ENCODE assay signal across 11 cellular contexts in the genomic region with DNA sequence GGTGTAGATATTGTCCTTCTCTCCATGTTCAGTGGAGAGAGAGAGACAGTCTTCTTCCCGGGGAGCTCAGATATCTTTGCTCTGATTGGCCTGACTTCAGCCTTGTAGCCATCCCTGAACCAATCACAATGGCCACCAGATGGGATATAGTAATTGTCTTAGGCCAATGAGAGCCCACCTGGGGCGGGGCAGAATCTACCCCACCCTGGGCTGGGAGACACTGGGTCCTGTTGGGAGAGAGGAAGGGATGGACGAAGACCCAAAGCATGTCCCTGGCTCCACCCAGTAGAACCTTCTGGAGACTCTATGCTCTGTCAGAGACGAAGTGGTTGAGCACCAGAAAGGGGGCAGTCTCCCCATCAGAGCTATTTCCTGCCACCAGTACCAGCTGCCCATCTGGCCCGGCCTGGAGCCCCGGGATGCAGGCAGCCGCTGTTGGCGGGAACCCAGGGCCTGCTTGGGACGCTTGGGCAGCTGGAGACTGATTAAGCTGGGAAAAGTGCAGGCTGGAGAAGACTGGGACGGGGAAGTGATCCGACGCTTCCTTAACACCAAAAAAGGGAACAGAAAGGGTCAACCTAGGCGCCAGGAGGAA. TPM values are rescaled to one million over a fixed set of nuclear protein-coding genes. Genes with fewer than 3 reads are reported as not detected.
DNase-seq lines count a peak whose midpoint lies in the region; ATAC-seq and TF ChIP-seq lines count a peak whose summit lies in the region.
"Had no signal": no experiment of that assay in that cellular context is flagged by ENCODE, and none has a peak within 500 bp of the region (broad histone marks: within the 10 kb centered on the region; RNA-seq: fewer than 3 reads in every experiment).

No MANE protein-coding gene starts in this region.

- H3K4me2 ChIP-seq in SK-N-SH, result no peak overlapping the region

- TF ChIP-seq EP300 in SK-N-SH (IDR thresholded peaks at IDR 0.05; ENCODE audit: borderline replicate concordance in 1 of 2, low read depth in 1 of 2, low read length in 1 of 2) (no peak), upper lobe of left lung (IDR thresholded peaks at IDR 0.05) (no peak)

- H3K36me3 Mint-ChIP-seq in stimulated activated memory B cell treated with anti-CD40 and anti-IgM and Interleukin-4, amounts not matched to agents 10 μg/mL and 1 μg/mL and 100 μg/mL, for 72 hours, result no peaks in the 10 kb centered on the region

- H4K20me1 ChIP-seq in SK-N-SH (ENCODE audit: insufficient read depth), result no peaks in the 10 kb centered on the region

- H3K27me3 Mint-ChIP-seq in stimulated activated memory B cell treated with anti-CD40 and anti-IgM and Interleukin-4, amounts not matched to agents 10 μg/mL and 1 μg/mL and 100 μg/mL, for 72 hours, result peaks cover 32% of the 10 kb centered on the region

- H3K36me3 ChIP-seq in SK-N-SH (replicated peaks in 1 of 2; ENCODE audit: control insufficient read depth in 1 of 2, insufficient read depth in 2 of 2, low read length in 1 of 2) (no peaks in the 10 kb centered on the region), liver (ENCODE audit: control insufficient read depth in 4 of 4, insufficient read depth in 3 of 4, low read depth in 1 of 4, low read length in 3 of 4) (no peaks in the 10 kb centered on the region), upper lobe of left lung (no peaks in the 10 kb centered on the region)

- no peak overlapping the region for H3K4me3 Mint-ChIP-seq in stimulated activated memory B cell treated with anti-CD40 and anti-IgM and Interleukin-4, amounts not matched to agents 10 μg/mL and 1 μg/mL and 100 μg/mL, for 72 hours
- H3K4me3 Mint-ChIP-seq: nephron had no signal

- no peak for TF ChIP-seq RAD21 in SK-N-SH (IDR thresholded peaks at IDR 0.05; ENCODE audit: low read length)
- TF ChIP-seq RAD21 in liver (IDR thresholded peaks at IDR 0.05), result no peak

- no peak overlapping the region for H2AFZ ChIP-seq in SK-N-SH (ENCODE audit: low read depth)

- TF ChIP-seq CTCF in SK-N-SH (IDR thresholded peaks at IDR 0.05) (no peak), liver (IDR thresholded peaks at IDR 0.05; ENCODE audit: low read depth, low read length, missing input control) (no peak), upper lobe of left lung (IDR thresholded peaks at IDR 0.05) (no peak)

- H3K9me2 ChIP-seq in SK-N-SH, result no peaks in the 10 kb centered on the region

- 78% methylated on average over 9 of the region's 13 CpGs for WGBS in SK-N-SH (ENCODE audit: low lambda C conversion rate)
- WGBS in liver, result 82% methylated on average over 13 of the region's 13 CpGs
- 43 to 72% methylated on average over 9 to 12 of the region's 13 CpGs for WGBS in upper lobe of left lung, 2 donors

- peaks cover 5% of the 10 kb centered on the region for H3K9me3 Mint-ChIP-seq in stimulated activated memory B cell treated with anti-CD40 and anti-IgM and Interleukin-4, amounts not matched to agents 10 μg/mL and 1 μg/mL and 100 μg/mL, for 72 hours

- H3K79me2 ChIP-seq in SK-N-SH (ENCODE audit: insufficient read depth), result no peaks in the 10 kb centered on the region

- no peak for DNase-seq in SK-N-SH
- DNase-seq in dermis blood vessel endothelial cell, result peak; percentile 92
- peak in 1 of 2 donors; percentile 76 for DNase-seq in upper lobe of left lung
- no peak for DNase-seq in SK-N-DZ (ENCODE audit: low spot score)
- DNase-seq: activated naive CD4-positive, alpha-beta T cell had no signal

- peaks cover 0 to 11% of the 10 kb centered on the region in 2 experiments; a peak in 1 of 4 replicates for H3K4me1 ChIP-seq in SK-N-SH (ENCODE audit: control insufficient read depth in 1 of 2, insufficient read depth in 2 of 2, low read depth in 1 of 2, low read length in 1 of 2)
- no peaks in the 10 kb centered on the region for H3K4me1 ChIP-seq in liver (ENCODE audit: control insufficient read depth in 4 of 4, insufficient read depth in 4 of 4, low read length in 3 of 4)
- peaks cover 14 to 34% (median 23%) of the 10 kb centered on the region in 4 donors for H3K4me1 ChIP-seq in upper lobe of left lung

- H3K4me3 ChIP-seq in SK-N-SH (ENCODE audit: low read depth in 2 of 2, low read length in 1 of 2) (no peak overlapping the region), liver (ENCODE audit: low read depth in 1 of 3, low read length in 3 of 3) (no peak overlapping the region), upper lobe of left lung (no peak overlapping the region)

- H3F3A ChIP-seq in SK-N-SH (replicated peaks; ENCODE audit: insufficient read depth), result no peaks in the 10 kb centered on the region

- no peak for TF ChIP-seq POLR2A in upper lobe of left lung (IDR thresholded peaks at IDR 0.05)

- CTCF ChIA-PET in SK-N-SH (lab: Yijun Ruan, JAX), result interaction anchor here (1.0 to 1.1 kb wide), 2 partner anchors 128 to 346 kb away, joined by 3 read pairs; no protein-coding TSS in a partner anchor

- H3K9ac ChIP-seq in SK-N-SH (no peak overlapping the region), liver (ENCODE audit: low read depth in 1 of 2, low read length in 2 of 2) (no peak overlapping the region)

- H3K27ac Mint-ChIP-seq in stimulated activated memory B cell treated with anti-CD40 and anti-IgM and Interleukin-4, amounts not matched to agents 10 μg/mL and 1 μg/mL and 100 μg/mL, for 72 hours, result no peak overlapping the region
- H3K27ac Mint-ChIP-seq: nephron had no signal

- H3K9me3 ChIP-seq in SK-N-SH (no peaks in the 10 kb centered on the region), liver (ENCODE audit: control insufficient read depth in 4 of 4, low read length in 3 of 4) (peaks cover 0 to 3% (median 1%) of the 10 kb centered on the region in 4 donors), upper lobe of left lung (no peaks in the 10 kb centered on the region)

- POLR2A ChIA-PET in SK-N-SH (lab: Yijun Ruan, JAX), result interaction anchor here (1.0 kb wide), 2 partner anchors 135 to 136 kb away, joined by 3 read pairs; no protein-coding TSS in a partner anchor

- H3K27me3 ChIP-seq in SK-N-SH (ENCODE audit: insufficient read depth) (no peaks in the 10 kb centered on the region), liver (ENCODE audit: control insufficient read depth in 4 of 4, insufficient read depth in 4 of 4, low read length in 3 of 4) (no peaks in the 10 kb centered on the region), upper lobe of left lung (no peaks in the 10 kb centered on the region)

- no peaks in the 10 kb centered on the region for H3K4me1 Mint-ChIP-seq in stimulated activated memory B cell treated with anti-CD40 and anti-IgM and Interleukin-4, amounts not matched to agents 10 μg/mL and 1 μg/mL and 100 μg/mL, for 72 hours

- ATAC-seq in SK-N-SH treated with all-trans-retinoic acid at 6 μM for 48 hours, result peak; percentile 71
- peak in 1 of 2 donors; percentile 2 for ATAC-seq in upper lobe of left lung (ENCODE audit: low FRiP score in 2 of 2)
- no peak for ATAC-seq in GM19467 (IDR thresholded peaks at IDR 0.05; ENCODE audit: unreplicated experiment)
- ATAC-seq in stimulated activated memory B cell treated with anti-CD40 and anti-IgM and Interleukin-4, amounts not matched to agents 10 μg/mL and 1 μg/mL and 100 μg/mL, for 72 hours, result no peak

- H3K27ac ChIP-seq in SK-N-SH (ENCODE audit: low read depth in 2 of 2, low read length in 1 of 2), result peak overlapping the region in 1 of 2 experiments; percentile 22; a peak in 1 of 4 replicates
- peak overlapping the region; percentile 52 to 79 for H3K27ac ChIP-seq in liver (ENCODE audit: low read depth in 1 of 2, low read length in 2 of 2)
- H3K27ac ChIP-seq in upper lobe of left lung, result peak overlapping the region; percentile 76 to 88 (median 81)
- H3K27ac ChIP-seq: epithelial cell of prostate had no signal

TF ChIP-seq in SK-N-SH treated with all-trans-retinoic acid at 6 μM for 48 hours, 23 proteins besides CTCF, POLR2A, EP300 and RAD21 (continues in another document):
- no peak for TF ChIP-seq ZNF565 (CRISPR knock-in tag; conservative IDR thresholded peaks at IDR 0.05; ENCODE audit: low read depth)
- TF ChIP-seq SNAI2 (CRISPR knock-in tag; IDR thresholded peaks at IDR 0.05), result no peak
- TF ChIP-seq BACH2 (CRISPR knock-in tag; IDR thresholded peaks at IDR 0.05; ENCODE audit: borderline replicate concordance), result no peak
- no peak for TF ChIP-seq ZFP30 (CRISPR knock-in tag; IDR thresholded peaks at IDR 0.05)

TF ChIP-seq in liver, 16 proteins besides CTCF, POLR2A, EP300 and RAD21:
- TF ChIP-seq GABPA (IDR thresholded peaks at IDR 0.05 in 1 of 2, conservative IDR thresholded peaks at IDR 0.05 in 1 of 2), result no peak

RNA-seq across cellular contexts. Expression of gene CBX7, which starts 31.6 kb away (rescaled TPM):
- polyA plus RNA-seq in SK-N-SH (2012; rRNA removed) (2.3 and 2.7 TPM in 2 replicates), liver (10 to 100 TPM in 1 of 2 donors, 1 to 10 TPM in 1; 2.2 to 14.0 TPM)
- 1.4 and 2.3 TPM in 2 replicates for polyA plus RNA-seq in SK-N-SH (2012; cell fraction: cytosol; rRNA removed)
- 8.3 and 9.9 TPM in 2 replicates for polyA plus RNA-seq in SK-N-SH (2012; cell fraction: nucleus; rRNA removed)
- total RNA-seq in dermis blood vessel endothelial cell (6.4 and 9.5 TPM in 2 replicates), liver (10 to 100 TPM; 15.9 to 21.8 TPM), upper lobe of left lung (100 to 1,000 TPM in 1 of 6 donors, 10 to 100 TPM in 5; 51.5 to 145 (median 60.6) TPM)
- polyA plus RNA-seq in SK-N-DZ (2014; cell fraction: cytosol; rRNA removed), result 0.37 and 1.7 TPM in 2 replicates
- polyA plus RNA-seq in SK-N-DZ (2014; cell fraction: nucleus; rRNA removed), result 1.9 and 11.7 TPM in 2 replicates
